1 cellular context compared by ENCODE assay signal in the genomic region with DNA sequence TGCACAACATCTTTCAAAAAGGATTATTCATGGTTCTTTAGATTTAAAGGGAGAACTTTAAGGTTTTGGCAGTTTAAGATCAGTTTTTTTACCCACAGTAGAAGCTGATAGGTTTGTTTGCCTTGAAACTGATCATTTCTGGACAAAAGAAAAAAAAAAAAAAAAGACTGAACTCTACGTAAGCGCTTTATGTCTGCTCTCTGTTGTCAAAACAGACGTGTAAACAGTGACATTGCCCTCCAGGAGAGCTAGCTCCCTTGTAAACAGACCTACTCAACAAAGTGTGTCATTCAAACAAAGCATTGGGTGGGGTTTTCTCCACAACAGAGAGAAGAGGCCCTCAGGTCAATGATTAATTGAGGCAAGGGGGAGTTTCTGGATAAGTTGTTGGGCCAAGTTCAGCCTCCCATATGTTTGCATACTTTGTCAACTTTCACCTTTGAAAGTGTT.
TF ChIP-seq lines count a peak whose summit lies in the region.

No MANE protein-coding gene starts in this region.

TF ChIP-seq in HepG2, 621 proteins besides CTCF, POLR2A, EP300 and RAD21 (continued from another document and continues in another):
- TF ChIP-seq MYNN (CRISPR knock-in tag; IDR thresholded peaks at IDR 0.05; ENCODE audit: low read depth) (no peak), SOX6 (IDR thresholded peaks at IDR 0.05) (no peak), SOX6 (CRISPR knock-in tag; IDR thresholded peaks at IDR 0.05) (peak; percentile 100), ZFP37 (CRISPR knock-in tag; IDR thresholded peaks at IDR 0.05; ENCODE audit: borderline replicate concordance) (0 out of 2 replicates have a peak, but pooled peaks have one; percentile 44), GATAD2A (CRISPR knock-in tag; IDR thresholded peaks at IDR 0.05) (peak; percentile 81), FOXJ3 (CRISPR knock-in tag; IDR thresholded peaks at IDR 0.05; ENCODE audit: borderline replicate concordance) (peak; percentile 87), ZKSCAN1 (IDR thresholded peaks at IDR 0.05; ENCODE audit: low read length) (0 out of 2 replicates have a peak, but pooled peaks have one; percentile 42), ZNF230 (CRISPR knock-in tag; IDR thresholded peaks at IDR 0.05) (peak; percentile 48; the same call in 1 of the 2 replicates), SOX5 (CRISPR knock-in tag; IDR thresholded peaks at IDR 0.05; ENCODE audit: borderline replicate concordance) (peak; percentile 99), POGZ (CRISPR knock-in tag; IDR thresholded peaks at IDR 0.05) (peak; percentile 62), ZNF549 (CRISPR knock-in tag; IDR thresholded peaks at IDR 0.05) (no peak), HDAC6 (IDR thresholded peaks at IDR 0.05; ENCODE audit: low read depth, low read length) (no peak), ZMAT3 (CRISPR knock-in tag; conservative IDR thresholded peaks at IDR 0.05) (no peak), RXRA (CRISPR knock-in tag; IDR thresholded peaks at IDR 0.05) (peak; percentile 48; the same call in 1 of the 2 replicates), ZNF552 (CRISPR knock-in tag; IDR thresholded peaks at IDR 0.05; ENCODE audit: borderline replicate concordance) (no peak), NRL (CRISPR knock-in tag; IDR thresholded peaks at IDR 0.05; ENCODE audit: borderline replicate concordance) (no peak), NONO (IDR thresholded peaks at IDR 0.05) (no peak), NONO (CRISPR knock-in tag; conservative IDR thresholded peaks at IDR 0.05) (no peak; the same call in 1 of the 2 replicates), ZNF614 (CRISPR knock-in tag; IDR thresholded peaks at IDR 0.05; ENCODE audit: borderline replicate concordance) (peak; percentile 64), RXRB (CRISPR knock-in tag; IDR thresholded peaks at IDR 0.05; ENCODE audit: borderline replicate concordance) (peak; percentile 80), TBX2 (CRISPR knock-in tag; IDR thresholded peaks at IDR 0.05; ENCODE audit: borderline replicate concordance) (peak; percentile 95), ZNF598 (CRISPR knock-in tag; IDR thresholded peaks at IDR 0.05; ENCODE audit: borderline replicate concordance) (no peak), MTA1 (CRISPR knock-in tag; IDR thresholded peaks at IDR 0.05; ENCODE audit: borderline replicate concordance) (no peak; the same call in 1 of the 2 replicates), ZNF354B (CRISPR knock-in tag; IDR thresholded peaks at IDR 0.05) (0 out of 2 replicates have a peak, but pooled peaks have one; percentile 43), ZNF563 (CRISPR knock-in tag; IDR thresholded peaks at IDR 0.05) (no peak), HNRNPUL1 (IDR thresholded peaks at IDR 0.05; ENCODE audit: low read depth, low read length) (peak; percentile 93), ATF7-NPFF (CRISPR knock-in tag; IDR thresholded peaks at IDR 0.05; ENCODE audit: low read depth) (peak; percentile 57; the same call in 1 of the 2 replicates), SRSF9 (IDR thresholded peaks at IDR 0.05; ENCODE audit: borderline replicate concordance, insufficient read depth, low read depth, low read length, poor library complexity, severe bottlenecking) (no peak), MIXL1 (CRISPR knock-in tag; IDR thresholded peaks at IDR 0.05) (peak; percentile 97), NFKB2 (CRISPR knock-in tag; IDR thresholded peaks at IDR 0.05; ENCODE audit: borderline replicate concordance) (no peak)
- TF ChIP-seq, protein P1, sequence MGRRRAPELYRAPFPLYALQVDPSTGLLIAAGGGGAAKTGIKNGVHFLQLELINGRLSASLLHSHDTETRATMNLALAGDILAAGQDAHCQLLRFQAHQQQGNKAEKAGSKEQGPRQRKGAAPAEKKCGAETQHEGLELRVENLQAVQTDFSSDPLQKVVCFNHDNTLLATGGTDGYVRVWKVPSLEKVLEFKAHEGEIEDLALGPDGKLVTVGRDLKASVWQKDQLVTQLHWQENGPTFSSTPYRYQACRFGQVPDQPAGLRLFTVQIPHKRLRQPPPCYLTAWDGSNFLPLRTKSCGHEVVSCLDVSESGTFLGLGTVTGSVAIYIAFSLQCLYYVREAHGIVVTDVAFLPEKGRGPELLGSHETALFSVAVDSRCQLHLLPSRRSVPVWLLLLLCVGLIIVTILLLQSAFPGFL (CRISPR knock-in tag; IDR thresholded peaks at IDR 0.05) = no peak
- TF ChIP-seq, protein P2, sequence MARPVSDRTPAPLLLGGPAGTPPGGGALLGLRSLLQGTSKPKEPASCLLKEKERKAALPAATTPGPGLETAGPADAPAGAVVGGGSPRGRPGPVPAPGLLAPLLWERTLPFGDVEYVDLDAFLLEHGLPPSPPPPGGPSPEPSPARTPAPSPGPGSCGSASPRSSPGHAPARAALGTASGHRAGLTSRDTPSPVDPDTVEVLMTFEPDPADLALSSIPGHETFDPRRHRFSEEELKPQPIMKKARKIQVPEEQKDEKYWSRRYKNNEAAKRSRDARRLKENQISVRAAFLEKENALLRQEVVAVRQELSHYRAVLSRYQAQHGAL (CRISPR knock-in tag; IDR thresholded peaks at IDR 0.05; ENCODE audit: not compliant biosample characterization) = no peak
- TF ChIP-seq, protein P3, sequence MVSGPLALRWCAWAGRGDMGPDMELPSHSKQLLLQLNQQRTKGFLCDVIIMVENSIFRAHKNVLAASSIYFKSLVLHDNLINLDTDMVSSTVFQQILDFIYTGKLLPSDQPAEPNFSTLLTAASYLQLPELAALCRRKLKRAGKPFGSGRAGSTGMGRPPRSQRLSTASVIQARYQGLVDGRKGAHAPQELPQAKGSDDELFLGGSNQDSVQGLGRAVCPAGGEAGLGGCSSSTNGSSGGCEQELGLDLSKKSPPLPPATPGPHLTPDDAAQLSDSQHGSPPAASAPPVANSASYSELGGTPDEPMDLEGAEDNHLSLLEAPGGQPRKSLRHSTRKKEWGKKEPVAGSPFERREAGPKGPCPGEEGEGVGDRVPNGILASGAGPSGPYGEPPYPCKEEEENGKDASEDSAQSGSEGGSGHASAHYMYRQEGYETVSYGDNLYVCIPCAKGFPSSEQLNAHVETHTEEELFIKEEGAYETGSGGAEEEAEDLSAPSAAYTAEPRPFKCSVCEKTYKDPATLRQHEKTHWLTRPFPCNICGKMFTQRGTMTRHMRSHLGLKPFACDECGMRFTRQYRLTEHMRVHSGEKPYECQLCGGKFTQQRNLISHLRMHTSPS (CRISPR knock-in tag; IDR thresholded peaks at IDR 0.05; ENCODE audit: low read depth) = no peak
- TF ChIP-seq, protein P4, sequence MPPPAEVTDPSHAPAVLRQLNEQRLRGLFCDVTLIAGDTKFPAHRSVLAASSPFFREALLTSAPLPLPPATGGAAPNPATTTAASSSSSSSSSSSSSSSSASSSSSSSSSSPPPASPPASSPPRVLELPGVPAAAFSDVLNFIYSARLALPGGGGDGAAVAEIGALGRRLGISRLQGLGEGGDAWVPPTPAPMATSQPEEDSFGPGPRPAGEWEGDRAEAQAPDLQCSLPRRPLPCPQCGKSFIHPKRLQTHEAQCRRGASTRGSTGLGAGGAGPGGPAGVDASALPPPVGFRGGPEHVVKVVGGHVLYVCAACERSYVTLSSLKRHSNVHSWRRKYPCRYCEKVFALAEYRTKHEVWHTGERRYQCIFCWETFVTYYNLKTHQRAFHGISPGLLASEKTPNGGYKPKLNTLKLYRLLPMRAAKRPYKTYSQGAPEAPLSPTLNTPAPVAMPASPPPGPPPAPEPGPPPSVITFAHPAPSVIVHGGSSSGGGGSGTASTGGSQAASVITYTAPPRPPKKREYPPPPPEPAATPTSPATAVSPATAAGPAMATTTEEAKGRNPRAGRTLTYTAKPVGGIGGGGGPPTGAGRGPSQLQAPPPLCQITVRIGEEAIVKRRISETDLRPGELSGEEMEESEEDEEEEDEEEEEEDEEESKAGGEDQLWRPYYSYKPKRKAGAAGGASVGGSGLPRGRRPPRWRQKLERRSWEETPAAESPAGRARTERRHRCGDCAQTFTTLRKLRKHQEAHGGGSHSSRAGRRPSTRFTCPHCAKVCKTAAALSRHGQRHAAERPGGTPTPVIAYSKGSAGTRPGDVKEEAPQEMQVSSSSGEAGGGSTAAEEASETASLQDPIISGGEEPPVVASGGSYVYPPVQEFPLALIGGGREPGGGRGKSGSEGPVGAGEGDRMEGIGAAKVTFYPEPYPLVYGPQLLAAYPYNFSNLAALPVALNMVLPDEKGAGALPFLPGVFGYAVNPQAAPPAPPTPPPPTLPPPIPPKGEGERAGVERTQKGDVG (CRISPR knock-in tag; IDR thresholded peaks at IDR 0.05; ENCODE audit: borderline replicate concordance) = no peak
- TF ChIP-seq, protein P5, sequence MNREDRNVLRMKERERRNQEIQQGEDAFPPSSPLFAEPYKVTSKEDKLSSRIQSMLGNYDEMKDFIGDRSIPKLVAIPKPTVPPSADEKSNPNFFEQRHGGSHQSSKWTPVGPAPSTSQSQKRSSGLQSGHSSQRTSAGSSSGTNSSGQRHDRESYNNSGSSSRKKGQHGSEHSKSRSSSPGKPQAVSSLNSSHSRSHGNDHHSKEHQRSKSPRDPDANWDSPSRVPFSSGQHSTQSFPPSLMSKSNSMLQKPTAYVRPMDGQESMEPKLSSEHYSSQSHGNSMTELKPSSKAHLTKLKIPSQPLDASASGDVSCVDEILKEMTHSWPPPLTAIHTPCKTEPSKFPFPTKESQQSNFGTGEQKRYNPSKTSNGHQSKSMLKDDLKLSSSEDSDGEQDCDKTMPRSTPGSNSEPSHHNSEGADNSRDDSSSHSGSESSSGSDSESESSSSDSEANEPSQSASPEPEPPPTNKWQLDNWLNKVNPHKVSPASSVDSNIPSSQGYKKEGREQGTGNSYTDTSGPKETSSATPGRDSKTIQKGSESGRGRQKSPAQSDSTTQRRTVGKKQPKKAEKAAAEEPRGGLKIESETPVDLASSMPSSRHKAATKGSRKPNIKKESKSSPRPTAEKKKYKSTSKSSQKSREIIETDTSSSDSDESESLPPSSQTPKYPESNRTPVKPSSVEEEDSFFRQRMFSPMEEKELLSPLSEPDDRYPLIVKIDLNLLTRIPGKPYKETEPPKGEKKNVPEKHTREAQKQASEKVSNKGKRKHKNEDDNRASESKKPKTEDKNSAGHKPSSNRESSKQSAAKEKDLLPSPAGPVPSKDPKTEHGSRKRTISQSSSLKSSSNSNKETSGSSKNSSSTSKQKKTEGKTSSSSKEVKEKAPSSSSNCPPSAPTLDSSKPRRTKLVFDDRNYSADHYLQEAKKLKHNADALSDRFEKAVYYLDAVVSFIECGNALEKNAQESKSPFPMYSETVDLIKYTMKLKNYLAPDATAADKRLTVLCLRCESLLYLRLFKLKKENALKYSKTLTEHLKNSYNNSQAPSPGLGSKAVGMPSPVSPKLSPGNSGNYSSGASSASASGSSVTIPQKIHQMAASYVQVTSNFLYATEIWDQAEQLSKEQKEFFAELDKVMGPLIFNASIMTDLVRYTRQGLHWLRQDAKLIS (CRISPR knock-in tag; IDR thresholded peaks at IDR 0.05) = no peak
- TF ChIP-seq, protein P6, sequence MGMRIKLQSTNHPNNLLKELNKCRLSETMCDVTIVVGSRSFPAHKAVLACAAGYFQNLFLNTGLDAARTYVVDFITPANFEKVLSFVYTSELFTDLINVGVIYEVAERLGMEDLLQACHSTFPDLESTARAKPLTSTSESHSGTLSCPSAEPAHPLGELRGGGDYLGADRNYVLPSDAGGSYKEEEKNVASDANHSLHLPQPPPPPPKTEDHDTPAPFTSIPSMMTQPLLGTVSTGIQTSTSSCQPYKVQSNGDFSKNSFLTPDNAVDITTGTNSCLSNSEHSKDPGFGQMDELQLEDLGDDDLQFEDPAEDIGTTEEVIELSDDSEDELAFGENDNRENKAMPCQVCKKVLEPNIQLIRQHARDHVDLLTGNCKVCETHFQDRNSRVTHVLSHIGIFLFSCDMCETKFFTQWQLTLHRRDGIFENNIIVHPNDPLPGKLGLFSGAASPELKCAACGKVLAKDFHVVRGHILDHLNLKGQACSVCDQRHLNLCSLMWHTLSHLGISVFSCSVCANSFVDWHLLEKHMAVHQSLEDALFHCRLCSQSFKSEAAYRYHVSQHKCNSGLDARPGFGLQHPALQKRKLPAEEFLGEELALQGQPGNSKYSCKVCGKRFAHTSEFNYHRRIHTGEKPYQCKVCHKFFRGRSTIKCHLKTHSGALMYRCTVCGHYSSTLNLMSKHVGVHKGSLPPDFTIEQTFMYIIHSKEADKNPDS (CRISPR knock-in tag; IDR thresholded peaks at IDR 0.05) = no peak
- TF ChIP-seq, protein P7, sequence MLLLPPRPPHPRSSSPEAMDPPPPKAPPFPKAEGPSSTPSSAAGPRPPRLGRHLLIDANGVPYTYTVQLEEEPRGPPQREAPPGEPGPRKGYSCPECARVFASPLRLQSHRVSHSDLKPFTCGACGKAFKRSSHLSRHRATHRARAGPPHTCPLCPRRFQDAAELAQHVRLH (CRISPR knock-in tag; IDR thresholded peaks at IDR 0.05; ENCODE audit: borderline replicate concordance, low read depth) = no peak
- TF ChIP-seq, protein P8, sequence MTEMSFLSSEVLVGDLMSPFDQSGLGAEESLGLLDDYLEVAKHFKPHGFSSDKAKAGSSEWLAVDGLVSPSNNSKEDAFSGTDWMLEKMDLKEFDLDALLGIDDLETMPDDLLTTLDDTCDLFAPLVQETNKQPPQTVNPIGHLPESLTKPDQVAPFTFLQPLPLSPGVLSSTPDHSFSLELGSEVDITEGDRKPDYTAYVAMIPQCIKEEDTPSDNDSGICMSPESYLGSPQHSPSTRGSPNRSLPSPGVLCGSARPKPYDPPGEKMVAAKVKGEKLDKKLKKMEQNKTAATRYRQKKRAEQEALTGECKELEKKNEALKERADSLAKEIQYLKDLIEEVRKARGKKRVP (CRISPR knock-in tag; IDR thresholded peaks at IDR 0.05) = peak in 1 of 2 experiments; percentile 70; a peak in 2 of 4 replicates
- TF ChIP-seq, protein P9, sequence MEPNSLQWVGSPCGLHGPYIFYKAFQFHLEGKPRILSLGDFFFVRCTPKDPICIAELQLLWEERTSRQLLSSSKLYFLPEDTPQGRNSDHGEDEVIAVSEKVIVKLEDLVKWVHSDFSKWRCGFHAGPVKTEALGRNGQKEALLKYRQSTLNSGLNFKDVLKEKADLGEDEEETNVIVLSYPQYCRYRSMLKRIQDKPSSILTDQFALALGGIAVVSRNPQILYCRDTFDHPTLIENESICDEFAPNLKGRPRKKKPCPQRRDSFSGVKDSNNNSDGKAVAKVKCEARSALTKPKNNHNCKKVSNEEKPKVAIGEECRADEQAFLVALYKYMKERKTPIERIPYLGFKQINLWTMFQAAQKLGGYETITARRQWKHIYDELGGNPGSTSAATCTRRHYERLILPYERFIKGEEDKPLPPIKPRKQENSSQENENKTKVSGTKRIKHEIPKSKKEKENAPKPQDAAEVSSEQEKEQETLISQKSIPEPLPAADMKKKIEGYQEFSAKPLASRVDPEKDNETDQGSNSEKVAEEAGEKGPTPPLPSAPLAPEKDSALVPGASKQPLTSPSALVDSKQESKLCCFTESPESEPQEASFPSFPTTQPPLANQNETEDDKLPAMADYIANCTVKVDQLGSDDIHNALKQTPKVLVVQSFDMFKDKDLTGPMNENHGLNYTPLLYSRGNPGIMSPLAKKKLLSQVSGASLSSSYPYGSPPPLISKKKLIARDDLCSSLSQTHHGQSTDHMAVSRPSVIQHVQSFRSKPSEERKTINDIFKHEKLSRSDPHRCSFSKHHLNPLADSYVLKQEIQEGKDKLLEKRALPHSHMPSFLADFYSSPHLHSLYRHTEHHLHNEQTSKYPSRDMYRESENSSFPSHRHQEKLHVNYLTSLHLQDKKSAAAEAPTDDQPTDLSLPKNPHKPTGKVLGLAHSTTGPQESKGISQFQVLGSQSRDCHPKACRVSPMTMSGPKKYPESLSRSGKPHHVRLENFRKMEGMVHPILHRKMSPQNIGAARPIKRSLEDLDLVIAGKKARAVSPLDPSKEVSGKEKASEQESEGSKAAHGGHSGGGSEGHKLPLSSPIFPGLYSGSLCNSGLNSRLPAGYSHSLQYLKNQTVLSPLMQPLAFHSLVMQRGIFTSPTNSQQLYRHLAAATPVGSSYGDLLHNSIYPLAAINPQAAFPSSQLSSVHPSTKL (CRISPR knock-in tag; IDR thresholded peaks at IDR 0.05) = peak; percentile 97
